In genomic region chr19:45092747-45093678, GRCh38 we compare ENCODE assay signal across 8 cellular contexts. TPM values are rescaled to one million over a fixed set of nuclear protein-coding genes. Genes with fewer than 3 reads are reported as not detected.
DNase-seq lines count a peak whose midpoint lies in the region; ATAC-seq, FAIRE-seq and TF ChIP-seq lines count a peak whose summit lies in the region.

A gene with protein sequence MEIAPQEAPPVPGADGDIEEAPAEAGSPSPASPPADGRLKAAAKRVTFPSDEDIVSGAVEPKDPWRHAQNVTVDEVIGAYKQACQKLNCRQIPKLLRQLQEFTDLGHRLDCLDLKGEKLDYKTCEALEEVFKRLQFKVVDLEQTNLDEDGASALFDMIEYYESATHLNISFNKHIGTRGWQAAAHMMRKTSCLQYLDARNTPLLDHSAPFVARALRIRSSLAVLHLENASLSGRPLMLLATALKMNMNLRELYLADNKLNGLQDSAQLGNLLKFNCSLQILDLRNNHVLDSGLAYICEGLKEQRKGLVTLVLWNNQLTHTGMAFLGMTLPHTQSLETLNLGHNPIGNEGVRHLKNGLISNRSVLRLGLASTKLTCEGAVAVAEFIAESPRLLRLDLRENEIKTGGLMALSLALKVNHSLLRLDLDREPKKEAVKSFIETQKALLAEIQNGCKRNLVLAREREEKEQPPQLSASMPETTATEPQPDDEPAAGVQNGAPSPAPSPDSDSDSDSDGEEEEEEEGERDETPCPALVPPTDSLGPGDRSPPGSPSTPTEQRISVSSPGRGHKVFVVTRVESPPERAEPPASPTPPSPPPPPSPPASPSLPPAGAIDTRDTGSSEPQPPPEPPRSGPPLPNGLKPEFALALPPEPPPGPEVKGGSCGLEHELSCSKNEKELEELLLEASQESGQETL (plus strand): TSS chr19:45093179. CDS start chr19:45093326, 147 bp downstream.

- H3K9ac ChIP-seq in keratinocyte (ENCODE audit: control insufficient read depth, extremely low read depth, insufficient read depth, low read length) = peak within 1 kb of the TSS; percentile 91

- peaks cover 31% of the 10 kb centered on the region for H3K4me1 ChIP-seq in keratinocyte (ENCODE audit: control insufficient read depth, extremely low read depth, insufficient read depth, low read length)

- peak in 2 of 3 experiments; percentile 5 to 17 for TF ChIP-seq CTCF in keratinocyte (optimal IDR thresholded peaks at IDR 0.05 in 1 of 3, IDR thresholded peaks at IDR 0.05 in 1 of 3, conservative IDR thresholded peaks at IDR 0.05 in 1 of 3; ENCODE audit: extremely low read depth in 1 of 3, insufficient read depth in 2 of 3, low read length in 3 of 3)

- peaks cover 53% of the 10 kb centered on the region for H3K79me2 ChIP-seq in keratinocyte (ENCODE audit: control insufficient read depth, insufficient read depth, low read length)

- H2AFZ ChIP-seq in keratinocyte (ENCODE audit: control insufficient read depth, low read length) = peak within 1 kb of the TSS; percentile 75

- H4K20me1 ChIP-seq in keratinocyte (ENCODE audit: control insufficient read depth, extremely low read depth, insufficient read depth, low read length) = no peaks in the 10 kb centered on the region

- H3K4me2 ChIP-seq in keratinocyte (ENCODE audit: control insufficient read depth, extremely low read depth, insufficient read depth, low read depth, low read length) = peak within 1 kb of the TSS; percentile 99

- no peaks in the 10 kb centered on the region for H3K9me3 ChIP-seq in keratinocyte (ENCODE audit: control insufficient read depth, low read depth, low read length)

- in situ Hi-C loops in GM18951 (cut with MboI; ENCODE audit: low sequenced_read_pairs, unreplicated experiment) = no loop called here

- ATAC-seq in HG03354 (IDR thresholded peaks at IDR 0.05; ENCODE audit: poor library complexity, severe bottlenecking, unreplicated experiment) = peak; percentile 72

- peaks cover 2% of the 10 kb centered on the region for H3K9me1 ChIP-seq in keratinocyte (ENCODE audit: control insufficient read depth, extremely low read depth, insufficient read depth, low read length)

- peaks cover 7 to 8% of the 10 kb centered on the region in 2 experiments for H3K36me3 ChIP-seq in keratinocyte (ENCODE audit: control insufficient read depth in 2 of 2, extremely low read depth in 1 of 2, insufficient read depth in 2 of 2, low read length in 2 of 2)

- DNase-seq in AG08395 (ENCODE audit: low spot score) (peak; percentile 98), NCI-H510A (lab: John Stamatoyannopoulos, UW) (peak; percentile 97), cerebellar cortex (ENCODE audit: low spot score) (peak; percentile 97), keratinocyte (ENCODE audit: low read depth, low spot score) (peak; percentile 82)
- DNase-seq in activated CD4-positive, CD25-positive, alpha-beta regulatory T cell treated with anti-CD3 and anti-CD28 coated beads, Interleukin-2, amount 50 U/mL, for 72 hours = peak; percentile 90
- peak; percentile 83 to 89 (median 87) for DNase-seq in stimulated activated CD4-positive, alpha-beta T cell treated with anti-CD3 and anti-CD28 coated beads, Interleukin-12 subunit alpha, Interleukin-12 subunit beta, amount 100 ng/mL, for 48 hours (ENCODE audit: low read depth in 2 of 3, low spot score in 1 of 3)

- H3K4me3 ChIP-seq in keratinocyte (ENCODE audit: control insufficient read depth in 2 of 3, extremely low read depth in 1 of 3, insufficient read depth in 2 of 3, low read depth in 1 of 3, low read length in 3 of 3) = peak within 1 kb of the TSS; percentile 86 to 96 (median 92)

- peak within 1 kb of the TSS; percentile 85 for H3K27ac ChIP-seq in keratinocyte (ENCODE audit: control insufficient read depth, insufficient read depth, low read length)

- dilution Hi-C loops in keratinocyte (cut with MboI; ENCODE audit: extremely low pct_ligation_motif_present, low sequenced_read_pairs) = no loop called here

- TF ChIP-seq POLR2A in GM18951 (IDR thresholded peaks at IDR 0.05; ENCODE audit: extremely low read depth, insufficient read depth, insufficient read length) = peak; percentile 60

- FAIRE-seq in keratinocyte (lab: Jason Lieb, UNC) = peak; percentile 93

- H3K27me3 ChIP-seq in keratinocyte (ENCODE audit: control insufficient read depth, extremely low read depth, insufficient read depth, low read length) = no peaks in the 10 kb centered on the region

RNA-seq across cellular contexts. Expression of the gene that starts here (rescaled TPM):
- 8.6 to 15.2 TPM (median 10.2 TPM) in 3 replicates for polyA plus RNA-seq in keratinocyte
- polyA plus RNA-seq in keratinocyte (2011; ENCODE audit: low read depth) = 24.7 TPM
- 5.7 and 15.6 TPM in 2 replicates for polyA plus RNA-seq in keratinocyte (2011; cell fraction: cytosol; rRNA removed)
- polyA plus RNA-seq in keratinocyte (2011; cell fraction: nucleus; rRNA removed) = 13.8 and 16.9 TPM in 2 replicates
- 12.6 and 19.5 TPM in 2 replicates for polyA plus RNA-seq in keratinocyte (2012; ENCODE audit: low replicate concordance)
- 8.6 to 15.6 TPM (median 11.1 TPM) in 3 replicates for polyA minus RNA-seq in keratinocyte
- polyA minus RNA-seq in keratinocyte (2011; cell fraction: cytosol; rRNA and poly(A)+ RNA removed) = 22.6 TPM
- 8.8 and 8.9 TPM in 2 replicates for polyA minus RNA-seq in keratinocyte (2011; cell fraction: nucleus; rRNA and poly(A)+ RNA removed)

Comparison
In these comparisons a context has a peak if more than half of its experiments do, and no peak if none do; other contexts are left out.
1. Peak in every context shown above with its lines: DNase-seq, ATAC-seq, H3K4me3 ChIP-seq and H3K27ac ChIP-seq.